Comparison of ENCODE assay signal across 1 cellular context in the genomic region with DNA sequence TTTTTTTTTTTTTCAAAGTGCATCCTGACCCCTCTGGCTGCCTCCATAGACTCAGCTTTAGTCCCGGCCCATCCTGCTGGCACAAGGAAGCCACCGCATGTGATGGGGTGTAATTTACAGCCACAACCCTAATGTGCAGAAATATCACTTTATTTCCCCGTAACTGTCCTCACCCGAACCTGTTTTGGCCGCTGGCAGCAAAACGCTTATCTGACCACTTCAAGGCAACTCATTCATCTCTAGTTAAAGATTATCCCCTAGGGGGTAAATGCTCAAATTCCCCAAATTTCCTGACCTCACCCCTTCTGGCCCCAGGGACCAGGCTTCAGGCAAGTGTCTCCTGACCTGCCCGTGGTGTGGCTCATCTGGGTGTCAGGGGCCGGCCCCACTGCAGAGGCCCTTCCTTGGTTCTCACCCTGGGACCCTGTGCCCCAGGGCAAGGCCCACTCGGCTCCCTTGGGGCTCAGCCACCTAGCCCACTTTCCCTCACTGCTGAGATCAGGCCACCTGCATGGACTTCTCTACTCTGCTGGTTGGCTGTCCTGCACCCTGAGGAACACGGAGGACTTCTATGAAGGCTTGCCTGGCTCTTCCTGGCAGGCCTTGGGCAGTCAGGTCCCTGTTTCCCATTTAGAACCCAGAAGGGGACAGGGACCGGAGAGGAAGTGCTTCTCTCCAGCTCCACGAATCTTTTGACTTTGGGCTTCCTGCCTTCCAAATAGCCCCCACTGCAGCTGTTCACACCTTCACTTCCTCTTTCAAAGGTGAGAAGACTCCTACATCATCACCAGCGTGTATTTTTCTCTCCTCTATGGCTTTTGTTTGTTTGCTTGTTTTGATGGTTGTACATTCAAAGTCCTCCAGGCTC.
TF ChIP-seq lines count a peak whose summit lies in the region.

No MANE protein-coding gene starts in this region.

TF ChIP-seq in HCT116, 20 proteins besides CTCF, POLR2A, EP300 and RAD21 (continued from another document):
- TF ChIP-seq, protein P1, sequence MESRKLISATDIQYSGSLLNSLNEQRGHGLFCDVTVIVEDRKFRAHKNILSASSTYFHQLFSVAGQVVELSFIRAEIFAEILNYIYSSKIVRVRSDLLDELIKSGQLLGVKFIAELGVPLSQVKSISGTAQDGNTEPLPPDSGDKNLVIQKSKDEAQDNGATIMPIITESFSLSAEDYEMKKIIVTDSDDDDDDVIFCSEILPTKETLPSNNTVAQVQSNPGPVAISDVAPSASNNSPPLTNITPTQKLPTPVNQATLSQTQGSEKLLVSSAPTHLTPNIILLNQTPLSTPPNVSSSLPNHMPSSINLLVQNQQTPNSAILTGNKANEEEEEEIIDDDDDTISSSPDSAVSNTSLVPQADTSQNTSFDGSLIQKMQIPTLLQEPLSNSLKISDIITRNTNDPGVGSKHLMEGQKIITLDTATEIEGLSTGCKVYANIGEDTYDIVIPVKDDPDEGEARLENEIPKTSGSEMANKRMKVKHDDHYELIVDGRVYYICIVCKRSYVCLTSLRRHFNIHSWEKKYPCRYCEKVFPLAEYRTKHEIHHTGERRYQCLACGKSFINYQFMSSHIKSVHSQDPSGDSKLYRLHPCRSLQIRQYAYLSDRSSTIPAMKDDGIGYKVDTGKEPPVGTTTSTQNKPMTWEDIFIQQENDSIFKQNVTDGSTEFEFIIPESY (IDR thresholded peaks at IDR 0.05; ENCODE audit: extremely low read depth, insufficient replicate concordance, low read length): no peak
